Comparison of ENCODE assay signal across 8 cellular contexts in the genomic region with DNA sequence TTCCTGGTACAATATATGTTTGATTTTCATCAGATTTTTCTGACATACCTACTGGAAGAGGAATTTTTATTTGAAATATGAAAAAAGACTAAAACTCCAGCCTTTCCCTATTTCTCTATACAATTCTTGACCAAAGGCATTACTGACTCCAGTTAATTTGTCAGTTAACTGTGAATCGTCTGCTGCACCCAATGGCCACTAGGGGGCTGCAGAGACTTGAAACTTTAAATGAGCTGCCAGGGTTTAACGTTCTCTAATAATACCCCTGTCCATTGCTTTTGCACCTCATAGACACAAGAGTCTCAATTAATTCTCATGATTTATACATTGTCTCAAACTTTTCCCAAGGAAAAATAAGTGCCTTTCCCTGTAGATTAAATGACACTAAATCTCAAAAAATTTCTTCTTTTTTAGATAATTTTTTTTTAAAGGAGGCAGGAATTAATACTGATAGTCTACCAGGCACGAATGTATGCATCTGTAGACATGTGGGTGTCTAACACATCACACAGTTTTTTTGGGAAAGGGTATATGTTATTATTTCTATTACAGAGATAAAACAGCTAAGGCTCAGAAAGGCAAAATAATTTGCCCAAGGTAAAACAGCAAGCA. TPM values are rescaled to one million over a fixed set of nuclear protein-coding genes. Genes with fewer than 3 reads are reported as not detected.
DNase-seq lines count a peak whose midpoint lies in the region; ATAC-seq, FAIRE-seq and TF ChIP-seq lines count a peak whose summit lies in the region.

No MANE protein-coding gene starts in this region.

- dilution Hi-C loops in endothelial cell of umbilical vein (cut with MboI; ENCODE audit: extremely low pct_ligation_motif_present, low sequenced_read_pairs), result no loop called here

- no peak overlapping the region for H3K9ac ChIP-seq in endothelial cell of umbilical vein (replicated peaks; ENCODE audit: extremely low read depth, insufficient read depth, low read length)

- no peak overlapping the region for H2AFZ ChIP-seq in endothelial cell of umbilical vein (ENCODE audit: low read depth, low read length)

- no peak overlapping the region for H3K4me2 ChIP-seq in endothelial cell of umbilical vein (ENCODE audit: insufficient read depth, low read length)

- no peaks in the 10 kb centered on the region for H3K4me1 ChIP-seq in endothelial cell of umbilical vein (ENCODE audit: control insufficient read depth, extremely low read depth, insufficient read depth, low read length)
- H3K4me1 ChIP-seq in upper lobe of right lung, result peaks cover 15% of the 10 kb centered on the region

- H3K36me3 ChIP-seq in endothelial cell of umbilical vein (ENCODE audit: control insufficient read depth in 2 of 2, extremely low read depth in 1 of 2, insufficient read depth in 2 of 2, low read length in 2 of 2) (no peaks in the 10 kb centered on the region), upper lobe of right lung (no peaks in the 10 kb centered on the region)

- H3K27me3 ChIP-seq in endothelial cell of umbilical vein (ENCODE audit: control insufficient read depth in 2 of 2, insufficient read depth in 2 of 2, low read length in 2 of 2) (peaks cover 20 to 21% of the 10 kb centered on the region in 2 experiments), upper lobe of right lung (peaks cover 55% of the 10 kb centered on the region)

- no peaks in the 10 kb centered on the region for H3K9me1 ChIP-seq in endothelial cell of umbilical vein (replicated peaks; ENCODE audit: control insufficient read depth, extremely low read depth, insufficient read depth, low read length)

- intact Hi-C loops in endothelial cell of umbilical vein (cut with micrococcal nuclease), result loop anchor here (1.0 kb wide), 1 partner anchor 149 kb away; no protein-coding TSS in a partner anchor
- intact Hi-C loops in upper lobe of right lung (cut with DNase I), result no loop called here

- peak; percentile 91 for TF ChIP-seq CTCF in HFF-Myc (IDR thresholded peaks at IDR 0.05; ENCODE audit: low read depth, low read length, missing control alignments)
- TF ChIP-seq CTCF in endothelial cell of umbilical vein (IDR thresholded peaks at IDR 0.05; ENCODE audit: extremely low read depth in 1 of 2, insufficient read depth in 1 of 2, low read depth in 1 of 2, low read length in 2 of 2), result peak; percentile 78 to 79
- peak; percentile 93 for TF ChIP-seq CTCF in upper lobe of right lung (IDR thresholded peaks at IDR 0.05)

- H3K27ac ChIP-seq in endothelial cell of umbilical vein (ENCODE audit: insufficient read depth, low read depth, low read length), result no peak overlapping the region
- H3K27ac ChIP-seq in upper lobe of right lung, result no peak overlapping the region

- H3K9me3 ChIP-seq in endothelial cell of umbilical vein (replicated peaks; ENCODE audit: control insufficient read depth, insufficient read depth, low read length) (no peaks in the 10 kb centered on the region), upper lobe of right lung (no peaks in the 10 kb centered on the region)

- H3K79me2 ChIP-seq in endothelial cell of umbilical vein (ENCODE audit: control insufficient read depth, insufficient read depth, low read length), result no peaks in the 10 kb centered on the region

- DNase-seq in DMS114 treated with DMSO at 0.1 percent for 48 hours (lab: John Stamatoyannopoulos, UW; ENCODE audit: unreplicated experiment) (peak; percentile 52), HFF-Myc (ENCODE audit: extremely low read depth, low read depth) (peak; percentile 17), NCI-H345 (lab: John Stamatoyannopoulos, UW) (peak; percentile 83), endothelial cell of umbilical vein (ENCODE audit: low read depth, low spot score) (peak; percentile 33), myocyte (ENCODE audit: low read depth) (peak; percentile 77), upper lobe of right lung (no peak)
- DNase-seq in activated CD4-positive, alpha-beta T cell treated with anti-CD3 and anti-CD28 coated beads, Interleukin-2, amount 50 U/mL, for 48 hours, result peak; percentile 49 to 61

- peak; percentile 66 for FAIRE-seq in endothelial cell of umbilical vein (lab: Jason Lieb, UNC)

- BruUV-seq in endothelial cell of umbilical vein (replicated peaks; lab: Mats Ljungman, UMichigan), result no TSS peak

- ATAC-seq in upper lobe of right lung, result peak; percentile 31
- no peak for ATAC-seq in HG02981 (IDR thresholded peaks at IDR 0.05; ENCODE audit: unreplicated experiment)

- no peaks in the 10 kb centered on the region for H4K20me1 ChIP-seq in endothelial cell of umbilical vein (replicated peaks; ENCODE audit: control insufficient read depth, extremely low read depth, insufficient read depth, low read length)

- POLR2A ChIA-PET in endothelial cell of umbilical vein (lab: Charles Lee), result no interaction called here

- H3K4me3 ChIP-seq in HFF-Myc (replicated peaks; ENCODE audit: low read depth, low read length) (no peak overlapping the region), endothelial cell of umbilical vein (replicated peaks in 1 of 3; ENCODE audit: insufficient read depth in 1 of 3, low read depth in 1 of 3, low read length in 3 of 3) (no peak overlapping the region), upper lobe of right lung (no peak overlapping the region)

- CTCF ChIA-PET in endothelial cell of umbilical vein (lab: Charles Lee), result interaction anchor here (0.6 to 4.9 kb wide), 27 partner anchors 9 to 1247 kb away, joined by 3 to 44 read pairs (median 4); no protein-coding TSS in a partner anchor

- TF ChIP-seq POLR2A in endothelial cell of umbilical vein (IDR thresholded peaks at IDR 0.05; ENCODE audit: low read depth, low read length), result no peak

TF ChIP-seq in endothelial cell of umbilical vein, 7 proteins besides CTCF, POLR2A, EP300 and RAD21:
- no peak for TF ChIP-seq JUN (IDR thresholded peaks at IDR 0.05; ENCODE audit: borderline replicate concordance, insufficient read depth, insufficient read length, low read depth)
- TF ChIP-seq GATA2 (IDR thresholded peaks at IDR 0.05; ENCODE audit: insufficient read depth, insufficient read length, low read depth, low read length), result no peak
- no peak for TF ChIP-seq EZH2 (IDR thresholded peaks at IDR 0.05; ENCODE audit: borderline replicate concordance, low read depth, low read length, severe bottlenecking)
- no peak for TF ChIP-seq FOS (IDR thresholded peaks at IDR 0.05; ENCODE audit: borderline replicate concordance, insufficient read depth, low read length)
- no peak for TF ChIP-seq POLR2AphosphoS5 (IDR thresholded peaks at IDR 0.05; ENCODE audit: insufficient read depth, low read depth, low read length)
- TF ChIP-seq MAX (IDR thresholded peaks at IDR 0.05; ENCODE audit: insufficient read depth, insufficient read length), result no peak
- TF ChIP-seq MYC (IDR thresholded peaks at IDR 0.05; ENCODE audit: low read depth, low read length), result no peak

RNA-seq across cellular contexts. Expression of gene ALK, which starts 1.8 kb away (rescaled TPM):
- not detected in 2 replicates for total RNA-seq in endothelial cell of umbilical vein
- not detected in 2 replicates for polyA plus RNA-seq in endothelial cell of umbilical vein
- not detected in 2 replicates for polyA plus RNA-seq in endothelial cell of umbilical vein (2011; cell fraction: cytosol; rRNA removed)
- not detected in 2 replicates for polyA plus RNA-seq in endothelial cell of umbilical vein (2011; cell fraction: nucleus; rRNA removed)
- not detected in 2 replicates for polyA plus RNA-seq in endothelial cell of umbilical vein (2012)
- polyA minus RNA-seq in endothelial cell of umbilical vein, result not detected in 2 replicates
- polyA minus RNA-seq in endothelial cell of umbilical vein (2011; cell fraction: cytosol; rRNA and poly(A)+ RNA removed), result not detected
- not detected in 2 replicates for polyA minus RNA-seq in endothelial cell of umbilical vein (2011; cell fraction: nucleus; rRNA and poly(A)+ RNA removed)
- total RNA-seq in myocyte, result 0.27 TPM in 1 of 2 replicates, not detected in the other
- 0.15 TPM for polyA plus RNA-seq in myocyte (2012)
- total RNA-seq in upper lobe of right lung, result not detected
